In the genomic region with DNA sequence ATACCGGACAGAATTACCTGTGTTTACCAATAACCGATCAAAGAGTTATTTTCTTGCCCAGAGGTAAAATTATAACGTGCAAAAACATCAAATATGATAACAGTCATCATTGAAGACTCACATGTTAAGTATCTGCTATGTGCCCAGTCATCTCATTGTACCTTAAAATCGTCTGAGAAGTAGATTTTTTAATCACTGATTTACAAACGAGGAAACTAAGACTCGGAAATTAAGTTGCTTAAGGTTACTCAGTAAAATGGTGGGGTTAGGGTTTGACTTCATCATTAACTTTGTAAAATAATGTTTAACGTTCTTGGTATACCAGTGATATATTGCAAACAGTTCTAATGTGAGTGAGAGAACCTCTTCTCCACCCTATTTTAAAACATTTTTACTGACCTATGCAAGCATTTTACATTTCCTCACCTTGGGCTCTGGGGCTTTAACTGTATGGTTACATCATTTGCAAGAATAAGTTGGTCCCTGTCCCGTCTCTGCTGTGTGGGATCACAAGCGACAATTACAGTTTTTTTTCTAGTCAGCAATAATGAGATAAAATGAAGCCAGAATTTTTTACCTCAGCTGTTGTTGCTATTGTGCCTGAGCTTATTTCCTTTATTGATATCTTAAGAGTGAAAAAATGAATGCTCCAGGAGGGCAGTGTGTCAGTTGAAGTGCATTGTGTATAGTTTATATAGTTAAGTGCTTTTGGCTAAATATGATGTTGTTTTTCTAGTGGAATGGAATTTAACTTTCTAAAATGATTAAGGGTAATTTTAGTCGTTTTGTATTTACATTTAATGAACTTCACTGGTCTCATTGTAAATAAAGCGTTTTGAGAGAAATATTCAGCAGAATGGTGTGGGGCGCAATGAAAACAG, we compare ENCODE assay signal across 8 cellular contexts. TPM values are rescaled to one million over a fixed set of nuclear protein-coding genes. Genes with fewer than 3 reads are reported as not detected.
DNase-seq lines count a peak whose midpoint lies in the region; ATAC-seq, FAIRE-seq and TF ChIP-seq lines count a peak whose summit lies in the region.

No MANE protein-coding gene starts in this region.

- FAIRE-seq in small intestine (lab: Jason Lieb, UNC), result no peak

- peaks cover 39% of the 10 kb centered on the region for H3K4me1 Mint-ChIP-seq in activated naive CD4-positive, alpha-beta T cell treated with anti-CD3 and anti-CD28 coated beads for 36 hours (ENCODE audit: low read depth)
- peaks cover 23% of the 10 kb centered on the region for H3K4me1 Mint-ChIP-seq in glutamatergic neuron (ENCODE audit: low read depth, unreplicated experiment)

- H3K4me3 Mint-ChIP-seq in activated naive CD4-positive, alpha-beta T cell treated with anti-CD3 and anti-CD28 coated beads for 36 hours, result peak overlapping the region; percentile 89
- H3K4me3 Mint-ChIP-seq in glutamatergic neuron (ENCODE audit: unreplicated experiment), result peak overlapping the region; percentile 93

- no peaks in the 10 kb centered on the region for H3K4me1 ChIP-seq in small intestine (ENCODE audit: control insufficient read depth in 2 of 2, insufficient read depth in 1 of 2, low read depth in 1 of 2, low read length in 1 of 2)

- 9 to 10% (median 10%) methylated on average over 12 of the region's 12 CpGs for WGBS in small intestine, 3 donors

- intact Hi-C loops in activated naive CD4-positive, alpha-beta T cell treated with anti-CD3 and anti-CD28 coated beads for 36 hours (cut with micrococcal nuclease), result loop anchor here (1.0 to 10.0 kb wide), 6 partner anchors 64 to 691 kb away; partner anchors contain the start of genes ARNT, CDC42SE1, CERS2 and MINDY1

- H3K27ac Mint-ChIP-seq in activated naive CD4-positive, alpha-beta T cell treated with anti-CD3 and anti-CD28 coated beads for 36 hours, result peak overlapping the region; percentile 98
- peak overlapping the region; percentile 91 for H3K27ac Mint-ChIP-seq in glutamatergic neuron (ENCODE audit: unreplicated experiment)

- H3K27ac ChIP-seq in WERI-Rb-1 (peak overlapping the region; percentile 96), small intestine (ENCODE audit: low read depth in 1 of 2, low read length in 1 of 2) (peak overlapping the region in 1 of 2 donors; percentile 11)

- H3K36me3 ChIP-seq in WERI-Rb-1 (peaks cover 25% of the 10 kb centered on the region), small intestine (ENCODE audit: control insufficient read depth in 2 of 2, insufficient read depth in 2 of 2, low read length in 2 of 2) (no peaks in the 10 kb centered on the region)

- ATAC-seq in GM19452 (IDR thresholded peaks at IDR 0.05; ENCODE audit: unreplicated experiment) (no peak), HG02840 (IDR thresholded peaks at IDR 0.05; ENCODE audit: low FRiP score, unreplicated experiment) (no peak)

- CTCF ChIA-PET in activated naive CD4-positive, alpha-beta T cell treated with anti-CD3 and anti-CD28 coated beads for 36 hours (lab: Charles Lee), result interaction anchor here (0.6 kb wide), 1 partner anchor 816 kb away, joined by 3 read pairs; no protein-coding TSS in a partner anchor

- H3K9me3 ChIP-seq in WERI-Rb-1 (ENCODE audit: severe bottlenecking), result no peaks in the 10 kb centered on the region
- H3K9me3 ChIP-seq in small intestine (ENCODE audit: control insufficient read depth, low read depth), result no peaks in the 10 kb centered on the region

- H3K4me3 ChIP-seq in WERI-Rb-1 (ENCODE audit: low read depth, low read length), result peak overlapping the region; percentile 89
- peak overlapping the region; percentile 23 to 97 for H3K4me3 ChIP-seq in small intestine (ENCODE audit: low read depth in 1 of 2, low read length in 2 of 2)

- no peaks in the 10 kb centered on the region for H3K27me3 Mint-ChIP-seq in activated naive CD4-positive, alpha-beta T cell treated with anti-CD3 and anti-CD28 coated beads for 36 hours (ENCODE audit: low read depth)
- H3K27me3 Mint-ChIP-seq in glutamatergic neuron (ENCODE audit: unreplicated experiment), result no peaks in the 10 kb centered on the region

- H3K9me3 Mint-ChIP-seq in activated naive CD4-positive, alpha-beta T cell treated with anti-CD3 and anti-CD28 coated beads for 36 hours, result no peaks in the 10 kb centered on the region
- peaks cover 12% of the 10 kb centered on the region for H3K9me3 Mint-ChIP-seq in glutamatergic neuron (ENCODE audit: unreplicated experiment)

- peaks cover 24% of the 10 kb centered on the region for H3K36me3 Mint-ChIP-seq in activated naive CD4-positive, alpha-beta T cell treated with anti-CD3 and anti-CD28 coated beads for 36 hours (ENCODE audit: low read depth)
- no peaks in the 10 kb centered on the region for H3K36me3 Mint-ChIP-seq in glutamatergic neuron (ENCODE audit: unreplicated experiment)

- peak; percentile 19 for DNase-seq in activated naive CD4-positive, alpha-beta T cell treated with anti-CD3 and anti-CD28 coated beads for 36 hours
- DNase-seq in activated naive CD4-positive, alpha-beta T cell (lab: John Stamatoyannopoulos, UW), result no peak
- DNase-seq in WERI-Rb-1, result no peak
- no peak for DNase-seq in glutamatergic neuron
- DNase-seq in small intestine, result no peak
- DNase-seq in effector CD4-positive, alpha-beta T cell, result no peak

- H3K27me3 ChIP-seq in WERI-Rb-1 (ENCODE audit: insufficient read depth, low read depth, severe bottlenecking) (no peaks in the 10 kb centered on the region), small intestine (ENCODE audit: control insufficient read depth in 2 of 2, insufficient read depth in 2 of 2, low read length in 2 of 2) (no peaks in the 10 kb centered on the region)

- no peak for TF ChIP-seq CTCF in WERI-Rb-1 (IDR thresholded peaks at IDR 0.05; ENCODE audit: low read depth, low read length)
- no peak for TF ChIP-seq CTCF in glutamatergic neuron (IDR thresholded peaks at IDR 0.05; ENCODE audit: partially characterized antibody, unreplicated experiment)

RNA-seq across cellular contexts. Expression of gene RPRD2, which starts 2.7 kb away (rescaled TPM):
- 10 to 100 TPM; 20.9 to 22.9 TPM for total RNA-seq in activated naive CD4-positive, alpha-beta T cell treated with anti-CD3 and anti-CD28 coated beads for 36 hours
- 26.9 TPM for total RNA-seq in glutamatergic neuron (ENCODE audit: unreplicated experiment)
- 10 to 100 TPM in 1 of 3 donors, 1 to 10 TPM in 2; 4.1 to 11.0 (median 6.0) TPM for polyA plus RNA-seq in small intestine

RNA-seq across cellular contexts. Expression of gene PRPF3, which starts 45.3 kb away (rescaled TPM):
- total RNA-seq in activated naive CD4-positive, alpha-beta T cell treated with anti-CD3 and anti-CD28 coated beads for 36 hours, result 10 to 100 TPM; 49.1 to 52.5 TPM
- total RNA-seq in glutamatergic neuron (ENCODE audit: unreplicated experiment), result 57.6 TPM
- 10 to 100 TPM; 21.7 to 26.5 (median 24.4) TPM for polyA plus RNA-seq in small intestine
